ENCODE assay signal across 10 cellular contexts in genomic region chr22:26674211-26675190, GRCh38. TPM values are rescaled to one million over a fixed set of nuclear protein-coding genes. Genes with fewer than 3 reads are reported as not detected.
DNase-seq lines count a peak whose midpoint lies in the region; ATAC-seq and TF ChIP-seq lines count a peak whose summit lies in the region.
"Had no signal": no experiment of that assay in that cellular context is flagged by ENCODE, and none has a peak within 500 bp of the region (broad histone marks: within the 10 kb centered on the region; RNA-seq: fewer than 3 reads in every experiment).

No MANE protein-coding gene starts in this region.

- intact Hi-C loops in activated CD8-positive, alpha-beta T cell treated with anti-CD3 and anti-CD28 coated beads for 36 hours (cut with micrococcal nuclease): no loop called here

- H3K4me3 ChIP-seq in ACC112 (ENCODE audit: low read depth, low read length): peak overlapping the region; percentile 84

- H3K27me3 Mint-ChIP-seq in activated CD8-positive, alpha-beta T cell treated with anti-CD3 and anti-CD28 coated beads for 36 hours: no peaks in the 10 kb centered on the region

- H3K79me2 ChIP-seq in ACC112 (ENCODE audit: control insufficient read depth, insufficient read depth, low read length, unreplicated experiment): peaks cover 25% of the 10 kb centered on the region

- CTCF ChIA-PET in activated CD8-positive, alpha-beta T cell treated with anti-CD3 and anti-CD28 coated beads for 36 hours (lab: Charles Lee): interaction anchor here (0.6 to 2.6 kb wide), 11 partner anchors 8 to 1245 kb away, joined by 3 to 13 read pairs (median 3); partner anchors contain the start of genes HPS4 and SRRD

- no peak overlapping the region for H2AFZ ChIP-seq in ACC112 (ENCODE audit: low read length, unreplicated experiment)

- TF ChIP-seq CTCF in activated CD8-positive, alpha-beta T cell treated with anti-CD3 and anti-CD28 coated beads for 36 hours (IDR thresholded peaks at IDR 0.05): no peak

- H3K9me3 Mint-ChIP-seq in activated CD8-positive, alpha-beta T cell treated with anti-CD3 and anti-CD28 coated beads for 36 hours: no peaks in the 10 kb centered on the region

- peaks cover 30% of the 10 kb centered on the region for H3K36me3 Mint-ChIP-seq in activated CD8-positive, alpha-beta T cell treated with anti-CD3 and anti-CD28 coated beads for 36 hours (ENCODE audit: low read depth)

- peaks cover 71% of the 10 kb centered on the region for H3K4me1 Mint-ChIP-seq in activated CD8-positive, alpha-beta T cell treated with anti-CD3 and anti-CD28 coated beads for 36 hours (ENCODE audit: low read depth)

- H3K36me3 ChIP-seq in ACC112 (ENCODE audit: insufficient read depth, low read length): no peaks in the 10 kb centered on the region

- H3K27me3 ChIP-seq in ACC112 (ENCODE audit: insufficient read depth, low read length): no peaks in the 10 kb centered on the region

- H3K4me3 Mint-ChIP-seq in activated CD8-positive, alpha-beta T cell treated with anti-CD3 and anti-CD28 coated beads for 36 hours: peak overlapping the region; percentile 94

- ATAC-seq in activated CD8-positive, alpha-beta T cell treated with anti-CD3 and anti-CD28 coated beads for 36 hours: no peak
- ATAC-seq in HG02852 (IDR thresholded peaks at IDR 0.05; ENCODE audit: unreplicated experiment) (no peak), GM21576 (IDR thresholded peaks at IDR 0.05; ENCODE audit: unreplicated experiment) (no peak)

- H3K27ac ChIP-seq in ACC112 (ENCODE audit: low read depth, low read length): peak overlapping the region; percentile 97

- peak; percentile 48 for DNase-seq in activated CD8-positive, alpha-beta T cell treated with anti-CD3 and anti-CD28 coated beads for 36 hours
- peak; percentile 33 for DNase-seq in kidney tubule cell (ENCODE audit: low spot score)
- DNase-seq in NCI-H1436 treated with DMSO at 0.1 percent for 48 hours (lab: John Stamatoyannopoulos, UW): no peak
- no peak for DNase-seq in H4 (ENCODE audit: low spot score)

- peak; percentile 22 for TF ChIP-seq POLR2A in GM19099 (IDR thresholded peaks at IDR 0.05; ENCODE audit: extremely low read depth, insufficient read length, low read depth)

- peak overlapping the region; percentile 95 for H3K27ac Mint-ChIP-seq in activated CD8-positive, alpha-beta T cell treated with anti-CD3 and anti-CD28 coated beads for 36 hours

- peaks cover 15% of the 10 kb centered on the region for H3K4me1 ChIP-seq in ACC112 (ENCODE audit: control insufficient read depth, insufficient read depth, low read length, unreplicated experiment)

- POLR2A ChIA-PET in activated CD8-positive, alpha-beta T cell treated with anti-CD3 and anti-CD28 coated beads for 36 hours (lab: Charles Lee): interaction anchor here (0.6 to 1.6 kb wide), 7 partner anchors 10 to 191 kb away, joined by 3 to 6 read pairs (median 3); partner anchors contain the start of genes HPS4 and SRRD

RNA-seq across cellular contexts. Expression of gene MIAT, which starts 17.1 kb away (rescaled TPM):
- 10 to 100 TPM; 11.6 to 11.9 TPM for total RNA-seq in activated CD8-positive, alpha-beta T cell treated with anti-CD3 and anti-CD28 coated beads for 36 hours
- under 0.01 TPM in 1 of 2 replicates, not detected in the other for total RNA-seq in H4 (2014; rRNA removed; shearing (Covaris generic))

RNA-seq across cellular contexts. Expression of gene CRYBA4, which starts 52.7 kb away (rescaled TPM):
- not detected for total RNA-seq in activated CD8-positive, alpha-beta T cell treated with anti-CD3 and anti-CD28 coated beads for 36 hours
- total RNA-seq in H4 (2014; rRNA removed; shearing (Covaris generic)): not detected in 2 replicates
- total RNA-seq: urinary bladder had no signal

RNA-seq across cellular contexts. Expression of gene CRYBB1, which starts 56.7 kb away (rescaled TPM):
- not detected for total RNA-seq in activated CD8-positive, alpha-beta T cell treated with anti-CD3 and anti-CD28 coated beads for 36 hours
- not detected in 2 replicates for total RNA-seq in H4 (2014; rRNA removed; shearing (Covaris generic))
- total RNA-seq: T-helper 1 cell treated with Interleukin-12 subunit alpha and Interleukin-12 subunit beta and Interleukin-4 antibody, amounts not matched to agents 30 ng/mL and 1 ng/mL, for 36 hours had no signal

Comparison
In these comparisons a context has a peak if more than half of its experiments do, and no peak if none do; other contexts are left out.
1. DNase-seq: peak in activated CD8-positive, alpha-beta T cell treated with anti-CD3 and anti-CD28 coated beads for 36 hours (single experiment) and kidney tubule cell (single experiment); none in NCI-H1436 treated with DMSO at 0.1 percent for 48 hours (single experiment) and H4 (single experiment).
2. RNA of gene MIAT, which starts 17.1 kb away (total RNA-seq): 11.6 to 11.9 TPM in activated CD8-positive, alpha-beta T cell treated with anti-CD3 and anti-CD28 coated beads for 36 hours; under 0.01 TPM in H4; every median in the first group is over 10 times any median in the second.